Comparison of ENCODE assay signal across 8 cellular contexts in the genomic region with DNA sequence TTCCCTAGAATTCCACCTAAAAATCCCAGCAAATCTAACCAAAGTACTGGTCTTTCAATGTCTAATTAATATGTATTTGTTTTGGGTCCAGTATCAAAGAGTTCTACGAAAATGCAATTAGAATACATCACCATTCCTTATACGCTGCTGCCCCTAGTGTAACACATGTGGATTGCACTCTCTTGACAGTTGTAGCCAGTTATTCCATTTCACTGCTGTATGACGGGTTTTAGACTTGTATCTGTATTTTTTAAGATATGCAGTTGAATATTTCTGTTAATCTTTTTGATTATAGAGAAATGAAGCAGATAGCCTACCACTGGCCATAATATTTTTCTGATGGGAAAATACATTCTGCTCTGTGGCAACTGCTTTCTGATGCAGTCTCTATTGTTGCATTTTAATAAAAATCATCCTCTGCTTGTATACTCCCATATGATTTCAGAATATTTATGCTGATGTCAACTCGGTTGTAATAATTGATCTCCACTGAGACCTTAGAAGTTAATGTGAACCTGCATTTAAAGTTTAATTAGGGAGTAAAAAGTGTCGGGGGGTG. TPM values are rescaled to one million over a fixed set of nuclear protein-coding genes. Genes with fewer than 3 reads are reported as not detected.
DNase-seq lines count a peak whose midpoint lies in the region; ATAC-seq, FAIRE-seq and TF ChIP-seq lines count a peak whose summit lies in the region.

No MANE protein-coding gene starts in this region.

- H3K27ac ChIP-seq in DOHH2 (ENCODE audit: low read depth, low read length) (no peak overlapping the region), RWPE2 (ENCODE audit: poor library complexity, severe bottlenecking) (no peak overlapping the region), kidney (ENCODE audit: low read depth in 2 of 2, low read length in 2 of 2) (no peak overlapping the region)

- H3K9me3 ChIP-seq in DOHH2 (ENCODE audit: control insufficient read depth, insufficient read depth, low read length) (no peaks in the 10 kb centered on the region), RWPE2 (ENCODE audit: severe bottlenecking) (no peaks in the 10 kb centered on the region), kidney (ENCODE audit: control insufficient read depth in 1 of 2, low read length in 2 of 2) (no peaks in the 10 kb centered on the region)

- no TSS peak for BruUV-seq in MCF 10A (replicated peaks; lab: Mats Ljungman, UMichigan)

- H3K36me3 Mint-ChIP-seq in MCF 10A (ENCODE audit: insufficient read depth, unreplicated experiment) = no peaks in the 10 kb centered on the region
- no peaks in the 10 kb centered on the region for H3K36me3 Mint-ChIP-seq in stimulated activated naive CD8-positive, alpha-beta T cell treated with anti-CD3 and anti-CD28 coated beads, Interleukin-15, Interleukin-2, amounts not matched to agents 100 ng/mL and 50 ng/mL, for 24 hours (ENCODE audit: low read depth)

- no peaks in the 10 kb centered on the region for H3F3A ChIP-seq in DOHH2 (ENCODE audit: control insufficient read depth, insufficient read depth)

- peak; percentile 89 for FAIRE-seq in A204.1 (lab: Jason Lieb, UNC)
- peak; percentile 97 for FAIRE-seq in kidney (lab: Jason Lieb, UNC)

- peaks cover 5% of the 10 kb centered on the region; the same call in 1 of the 2 replicates for H3K4me1 ChIP-seq in DOHH2 (ENCODE audit: control insufficient read depth, low read length)
- H3K4me1 ChIP-seq in RWPE2 (ENCODE audit: insufficient read depth, poor library complexity, severe bottlenecking) = no peaks in the 10 kb centered on the region
- H3K4me1 ChIP-seq in kidney (ENCODE audit: control insufficient read depth in 1 of 2, insufficient read depth in 1 of 2, low read depth in 1 of 2, low read length in 2 of 2) = peaks cover 0 to 3% of the 10 kb centered on the region in 2 donors

- peaks cover 70% of the 10 kb centered on the region for H3K27me3 Mint-ChIP-seq in MCF 10A (ENCODE audit: insufficient read depth, unreplicated experiment)
- no peaks in the 10 kb centered on the region for H3K27me3 Mint-ChIP-seq in stimulated activated naive CD8-positive, alpha-beta T cell treated with anti-CD3 and anti-CD28 coated beads, Interleukin-15, Interleukin-2, amounts not matched to agents 100 ng/mL and 50 ng/mL, for 24 hours

- H3K9me2 ChIP-seq in DOHH2 (replicated peaks; ENCODE audit: control insufficient read depth, low read length) = no peaks in the 10 kb centered on the region

- no peaks in the 10 kb centered on the region for H4K20me1 ChIP-seq in DOHH2 (ENCODE audit: control insufficient read depth, insufficient read depth, low read depth, low read length)

- TF ChIP-seq CTCF in DOHH2 (IDR thresholded peaks at IDR 0.05; ENCODE audit: low read depth, low read length, poor library complexity, severe bottlenecking) (peak; percentile 59), RWPE2 (IDR thresholded peaks at IDR 0.05; ENCODE audit: poor library complexity, severe bottlenecking) (peak; percentile 76), MCF 10A (IDR thresholded peaks at IDR 0.05; ENCODE audit: unreplicated experiment) (peak; percentile 84), kidney (IDR thresholded peaks at IDR 0.05; ENCODE audit: borderline replicate concordance, extremely low read depth, insufficient read depth) (peak; percentile 77)

- no peak overlapping the region for H3K27ac Mint-ChIP-seq in MCF 10A (ENCODE audit: low read depth, unreplicated experiment)
- no peak overlapping the region for H3K27ac Mint-ChIP-seq in stimulated activated naive CD8-positive, alpha-beta T cell treated with anti-CD3 and anti-CD28 coated beads, Interleukin-15, Interleukin-2, amounts not matched to agents 100 ng/mL and 50 ng/mL, for 24 hours

- peak overlapping the region; percentile 16 for H3K4me2 ChIP-seq in DOHH2 (ENCODE audit: low read length)

- no peaks in the 10 kb centered on the region for H3K9me3 Mint-ChIP-seq in MCF 10A (ENCODE audit: unreplicated experiment)
- no peaks in the 10 kb centered on the region for H3K9me3 Mint-ChIP-seq in stimulated activated naive CD8-positive, alpha-beta T cell treated with anti-CD3 and anti-CD28 coated beads, Interleukin-15, Interleukin-2, amounts not matched to agents 100 ng/mL and 50 ng/mL, for 24 hours

- peak; percentile 66 for ATAC-seq in HG03354 (IDR thresholded peaks at IDR 0.05; ENCODE audit: poor library complexity, severe bottlenecking, unreplicated experiment)
- 0 out of 3 replicates have a peak, but pooled peaks have one; percentile 52 for ATAC-seq in RWPE2 (ENCODE audit: low read depth)

- intact Hi-C loops in MCF 10A (cut with micrococcal nuclease) (loop anchor here (1.0 to 10.0 kb wide), 5 partner anchors 362 to 1740 kb away; no protein-coding TSS in a partner anchor), kidney (cut with DNase I) (no loop called here)

- H3K27me3 ChIP-seq in DOHH2 (ENCODE audit: control insufficient read depth, low read length) = no peaks in the 10 kb centered on the region
- no peaks in the 10 kb centered on the region for H3K27me3 ChIP-seq in RWPE2 (ENCODE audit: insufficient read depth, poor library complexity, severe bottlenecking)

- POLR2A ChIA-PET in MCF 10A (lab: Yijun Ruan, JAX) = no interaction called here

- H3K4me3 ChIP-seq in DOHH2 (ENCODE audit: low read length) (no peak overlapping the region), RWPE2 (ENCODE audit: severe bottlenecking) (no peak overlapping the region), kidney (ENCODE audit: low read length in 2 of 2) (peak overlapping the region in 1 of 2 donors; percentile 52)

- H3K9ac ChIP-seq in kidney (ENCODE audit: low read length in 2 of 2) = peak overlapping the region in 1 of 2 donors; percentile 19

- no peak overlapping the region for H3K4me3 Mint-ChIP-seq in MCF 10A (ENCODE audit: unreplicated experiment)
- peak overlapping the region; percentile 63 for H3K4me3 Mint-ChIP-seq in stimulated activated naive CD8-positive, alpha-beta T cell treated with anti-CD3 and anti-CD28 coated beads, Interleukin-15, Interleukin-2, amounts not matched to agents 100 ng/mL and 50 ng/mL, for 24 hours

- no peaks in the 10 kb centered on the region for H3K4me1 Mint-ChIP-seq in MCF 10A (ENCODE audit: insufficient read depth, unreplicated experiment)
- H3K4me1 Mint-ChIP-seq in stimulated activated naive CD8-positive, alpha-beta T cell treated with anti-CD3 and anti-CD28 coated beads, Interleukin-15, Interleukin-2, amounts not matched to agents 100 ng/mL and 50 ng/mL, for 24 hours (ENCODE audit: low read depth) = peaks cover 17% of the 10 kb centered on the region

- CTCF ChIA-PET in MCF 10A (lab: Yijun Ruan, JAX) = interaction anchor here (0.6 to 1.3 kb wide), 13 partner anchors 11 to 1740 kb away, joined by 3 to 8 read pairs (median 3); partner anchors contain the start of gene APEX2

- DNase-seq in RWPE2 (ENCODE audit: low spot score) = no peak
- DNase-seq in MCF 10A (ENCODE audit: unreplicated experiment) = peak; percentile 50
- DNase-seq in kidney = no peak
- DNase-seq in MV-4-11 (lab: John Stamatoyannopoulos, UW) = no peak

- no peaks in the 10 kb centered on the region for H3K79me2 ChIP-seq in DOHH2 (ENCODE audit: control insufficient read depth, low read length)

- H3K36me3 ChIP-seq in DOHH2 (ENCODE audit: control insufficient read depth, low read length) (no peaks in the 10 kb centered on the region), RWPE2 (ENCODE audit: low read depth) (no peaks in the 10 kb centered on the region), kidney (ENCODE audit: control insufficient read depth in 1 of 2, insufficient read depth in 2 of 2, low read length in 2 of 2) (no peaks in the 10 kb centered on the region)

RNA-seq across cellular contexts. Expression of gene PAGE2B, which starts 17.1 kb away (rescaled TPM):
- not detected in 2 replicates for total RNA-seq in MCF 10A (2022)
- not detected for total RNA-seq in kidney
- polyA plus RNA-seq in kidney (ENCODE audit: insufficient read depth, low read depth, low replicate concordance) = not detected

RNA-seq across cellular contexts. Expression of gene ALAS2, which starts 27.0 kb away (rescaled TPM):
- total RNA-seq in MCF 10A (2022) = not detected in 2 replicates
- 0.79 TPM for total RNA-seq in kidney
- not detected for polyA plus RNA-seq in kidney (ENCODE audit: insufficient read depth, low read depth, low replicate concordance)

RNA-seq across cellular contexts. Expression of gene PAGE2, which starts 31.0 kb away (rescaled TPM):
- not detected in 2 replicates for total RNA-seq in MCF 10A (2022)
- total RNA-seq in kidney = not detected
- not detected for polyA plus RNA-seq in kidney (ENCODE audit: insufficient read depth, low read depth, low replicate concordance)

RNA-seq across cellular contexts. Expression of gene APEX2, which starts 57.6 kb away (rescaled TPM):
- total RNA-seq in MCF 10A (2022) (11.8 and 14.0 TPM in 2 replicates), kidney (15.9 TPM)
- 16.9 TPM for polyA plus RNA-seq in kidney (ENCODE audit: insufficient read depth, low read depth, low replicate concordance)
